30 cellular contexts compared by ENCODE assay signal in genomic region chr11:792535-792821, GRCh38. TPM values are rescaled to one million over a fixed set of nuclear protein-coding genes. Genes with fewer than 3 reads are reported as not detected.
"Had no signal": no experiment of that assay in that cellular context is flagged by ENCODE, and none has a peak within 500 bp of the region (broad histone marks: within the 10 kb centered on the region; RNA-seq: fewer than 3 reads in every experiment).

No MANE protein-coding gene starts in this region.

- DNase-seq: stimulated activated CD4-positive, alpha-beta T cell treated with anti-CD3 and anti-CD28 coated beads, Interleukin-2, amount 100 ng/mL, for 48 hours; stimulated activated CD4-positive, alpha-beta T cell treated with anti-CD3 and anti-CD28 coated beads, Interleukin-4, amount 100 ng/mL, for 1 hour; stimulated activated CD4-positive, alpha-beta T cell treated with anti-CD3 and anti-CD28 coated beads, Interleukin-4, amount 100 ng/mL, for 24 hours; stimulated activated CD4-positive, alpha-beta T cell treated with anti-CD3 and anti-CD28 coated beads, Interleukin-4, amount 100 ng/mL, for 4 hours; stimulated activated CD8-positive, alpha-beta memory T cell treated with anti-CD3 and anti-CD28 coated beads, Interleukin-4, amount 100 ng/mL, for 48 hours; stimulated activated naive B cell treated with anti-CD40 and anti-IgM and Interleukin-4, amounts not matched to agents 10 μg/mL and 1 μg/mL and 100 μg/mL, for 72 hours; stimulated activated naive CD4-positive, alpha-beta T cell; stimulated activated naive CD4-positive, alpha-beta T cell treated with Interleukin-2 at 50 U/mL for 16 hours; stimulated activated naive CD8-positive, alpha-beta T cell treated with anti-CD3 and anti-CD28 coated beads, Interleukin-15, amount 100 ng/mL, for 72 hours; stimulated activated naive CD8-positive, alpha-beta T cell treated with anti-CD3 and anti-CD28 coated beads, Interleukin-15, Interleukin-2, amounts not matched to agents 100 U/mL and 50 U/mL, for 24 hours; stomach; testis; thyroid gland; tibial artery; transverse colon; trophoblast cell; upper lobe of right lung; uterus had no signal

- H3K27ac ChIP-seq: stomach, suprapubic skin, testis, thoracic aorta, thyroid gland, tibial artery, tibial nerve, transverse colon, upper lobe of left lung, upper lobe of right lung, uterus, vagina had no signal

- H3K4me3 Mint-ChIP-seq: stimulated activated effector memory CD8-positive, alpha-beta T cell treated with anti-CD3 and anti-CD28 coated beads, Interleukin-12 subunit alpha, Interleukin-12 subunit beta, amount 100 ng/mL, for 72 hours; stimulated activated naive B cell treated with anti-CD40 and anti-IgM and Interleukin-4, amounts not matched to agents 10 μg/mL and 1 μg/mL and 100 μg/mL, for 72 hours; stimulated activated naive CD8-positive, alpha-beta T cell treated with anti-CD3 and anti-CD28 coated beads, Interleukin-15, amount 100 ng/mL, for 72 hours; stimulated activated naive CD8-positive, alpha-beta T cell treated with anti-CD3 and anti-CD28 coated beads, Interleukin-15, Interleukin-2, amounts not matched to agents 100 ng/mL and 50 ng/mL, for 24 hours; type B pancreatic cell had no signal

- H3K27ac Mint-ChIP-seq: stimulated activated effector memory CD8-positive, alpha-beta T cell treated with anti-CD3 and anti-CD28 coated beads, Interleukin-12 subunit alpha, Interleukin-12 subunit beta, amount 100 ng/mL, for 72 hours; stimulated activated memory B cell treated with anti-CD40 and anti-IgM and Interleukin-4, amounts not matched to agents 10 μg/mL and 1 μg/mL and 100 μg/mL, for 72 hours; stimulated activated naive CD8-positive, alpha-beta T cell treated with anti-CD3 and anti-CD28 coated beads, Interleukin-15, amount 100 ng/mL, for 72 hours; stimulated activated naive CD8-positive, alpha-beta T cell treated with anti-CD3 and anti-CD28 coated beads, Interleukin-15, Interleukin-2, amounts not matched to agents 100 ng/mL and 50 ng/mL, for 24 hours; type B pancreatic cell had no signal

- H3K36me3 Mint-ChIP-seq: type B pancreatic cell had no signal

- FAIRE-seq: urothelium cell line had no signal

- H3K9me3 Mint-ChIP-seq: stimulated activated effector memory CD8-positive, alpha-beta T cell treated with anti-CD3 and anti-CD28 coated beads, Interleukin-12 subunit alpha, Interleukin-12 subunit beta, amount 100 ng/mL, for 72 hours; stimulated activated memory B cell treated with anti-CD40 and anti-IgM and Interleukin-4, amounts not matched to agents 10 μg/mL and 1 μg/mL and 100 μg/mL, for 72 hours; stimulated activated naive B cell treated with anti-CD40 and anti-IgM and Interleukin-4, amounts not matched to agents 10 μg/mL and 1 μg/mL and 100 μg/mL, for 72 hours; stimulated activated naive CD8-positive, alpha-beta T cell treated with anti-CD3 and anti-CD28 coated beads, Interleukin-15, amount 100 ng/mL, for 72 hours; stimulated activated naive CD8-positive, alpha-beta T cell treated with anti-CD3 and anti-CD28 coated beads, Interleukin-15, Interleukin-2, amounts not matched to agents 100 ng/mL and 50 ng/mL, for 24 hours; type B pancreatic cell had no signal

- H3K27me3 Mint-ChIP-seq: stimulated activated naive CD8-positive, alpha-beta T cell treated with anti-CD3 and anti-CD28 coated beads, Interleukin-15, amount 100 ng/mL, for 72 hours; stimulated activated naive CD8-positive, alpha-beta T cell treated with anti-CD3 and anti-CD28 coated beads, Interleukin-15, Interleukin-2, amounts not matched to agents 100 ng/mL and 50 ng/mL, for 24 hours; type B pancreatic cell had no signal

- ATAC-seq: stimulated activated effector memory CD8-positive, alpha-beta T cell treated with anti-CD3 and anti-CD28 coated beads, Interleukin-12 subunit alpha, Interleukin-12 subunit beta, amount 100 ng/mL, for 72 hours; stimulated activated memory B cell treated with anti-CD40 and anti-IgM and Interleukin-4, amounts not matched to agents 10 μg/mL and 1 μg/mL and 100 μg/mL, for 72 hours; stimulated activated naive B cell treated with anti-CD40 and anti-IgM and Interleukin-4, amounts not matched to agents 10 μg/mL and 1 μg/mL and 100 μg/mL, for 72 hours; stimulated activated naive CD8-positive, alpha-beta T cell treated with anti-CD3 and anti-CD28 coated beads, Interleukin-15, amount 100 ng/mL, for 72 hours; stimulated activated naive CD8-positive, alpha-beta T cell treated with anti-CD3 and anti-CD28 coated beads, Interleukin-15, Interleukin-2, amounts not matched to agents 100 U/mL and 50 U/mL, for 24 hours; upper lobe of right lung had no signal

- H3K36me3 ChIP-seq: thoracic aorta, thyroid gland, transverse colon, uterus, vagina had no signal

- H3K27me3 ChIP-seq: testis, thyroid gland, upper lobe of right lung, vagina had no signal

- H3K4me3 ChIP-seq: stomach, suprapubic skin, testis, thoracic aorta, thyroid gland, tibial artery, tibial nerve, transverse colon, upper lobe of left lung, upper lobe of right lung, uterus, vagina had no signal

- H3K9me3 ChIP-seq: stomach, suprapubic skin, testis, thoracic aorta, thyroid gland, tibial artery, tibial nerve, transverse colon, upper lobe of left lung, upper lobe of right lung, uterus, vagina had no signal

RNA-seq across cellular contexts. Expression of gene CEND1, which starts 2.6 kb away (rescaled TPM):
- total RNA-seq: stomach, subcutaneous adipose tissue, suprapubic skin, thoracic aorta, tibial nerve, upper lobe of left lung, upper lobe of right lung, urinary bladder had no signal
